In genomic region chr1:75554870-75555269, GRCh38 we compare ENCODE assay signal across 35 cellular contexts. TPM values are rescaled to one million over a fixed set of nuclear protein-coding genes. Genes with fewer than 3 reads are reported as not detected.
"Had no signal": no experiment of that assay in that cellular context is flagged by ENCODE, and none has a peak within 500 bp of the region (broad histone marks: within the 10 kb centered on the region; RNA-seq: fewer than 3 reads in every experiment).

No MANE protein-coding gene starts in this region.

- FAIRE-seq: astrocyte, bronchial epithelial cell had no signal

- H3K27ac ChIP-seq: adrenal gland, ascending aorta, body of pancreas, brain microvascular endothelial cell, breast epithelium, cardiac muscle cell had no signal

- H3K36me3 ChIP-seq: adrenal gland, ascending aorta, brain microvascular endothelial cell, breast epithelium, cardiac muscle cell had no signal

- DNase-seq: activated effector memory CD4-positive, alpha-beta T cell treated with anti-CD3 and anti-CD28 coated beads, Interleukin-2, amount 50 U/mL, for 16 hours; activated effector memory CD4-positive, alpha-beta T cell treated with Interleukin-2 at 50 U/mL for 16 hours; activated gamma-delta T cell; activated gamma-delta T cell treated with Interleukin-2 at 50 U/mL for 16 hours; activated naive CD4-positive, alpha-beta T cell; activated naive CD4-positive, alpha-beta T cell treated with anti-CD3 and anti-CD28 coated beads for 36 hours; activated naive CD4-positive, alpha-beta T cell treated with anti-CD3 and anti-CD28 coated beads, Interleukin-2, amount 10 ng/mL, durations not matched to agents 7 days and 5 days; activated naive CD4-positive, alpha-beta T cell treated with anti-CD3 and anti-CD28 coated beads, Interleukin-2, amount 50 U/mL, for 16 hours; activated naive CD4-positive, alpha-beta T cell treated with Interleukin-2 at 50 U/mL for 16 hours; activated naive CD8-positive, alpha-beta T cell treated with anti-CD3 and anti-CD28 coated beads for 36 hours; activated naive CD8-positive, alpha-beta T cell treated with anti-CD3 and anti-CD28 coated beads, Interleukin-2, amount 10 ng/mL, durations not matched to agents 7 days and 5 days; activated naive CD8-positive, alpha-beta T cell treated with anti-CD3 and anti-CD28 coated beads, Interleukin-2, amount 50 U/mL, for 24 hours; activated T-cell treated with anti-CD3 and anti-CD28 coated beads, Interleukin-2, amount 50 U/mL, for 1 hour; activated T-cell treated with anti-CD3 and anti-CD28 coated beads, Interleukin-2, amount 50 U/mL, for 24 hours; activated T-cell treated with anti-CD3 and anti-CD28 coated beads, Interleukin-2, amount 50 U/mL, for 4 hours; activated T-cell treated with anti-CD3 and anti-CD28 coated beads, Interleukin-2, amount 50 U/mL, for 48 hours; activated T-cell treated with anti-CD3 and anti-CD28 coated beads, Interleukin-2, amount 50 U/mL, for 72 hours; adrenal gland; amniotic stem cell; amygdala; anterior cingulate cortex; aorta; body of pancreas; brain microvascular endothelial cell; central memory CD4-positive, alpha-beta T cell; cerebellar nuclear complex had no signal

- ATAC-seq: activated naive CD4-positive, alpha-beta T cell treated with anti-CD3 and anti-CD28 coated beads, Interleukin-2, amount 50 U/mL, for 72 hours; activated naive CD8-positive, alpha-beta T cell treated with anti-CD3 and anti-CD28 coated beads, Interleukin-2, amount 50 U/mL, for 24 hours; activated T-cell treated with anti-CD3 and anti-CD28 coated beads, Interleukin-2, amount 50 U/mL, for 4 hours; activated T-cell treated with anti-CD3 and anti-CD28 coated beads, Interleukin-2, amount 50 U/mL, for 72 hours; activated T-helper 17 cell treated with anti-CD3 and anti-CD28 coated beads, Interleukin-2, amount 50 U/mL, for 72 hours; body of pancreas had no signal

- H3K4me1 ChIP-seq: adrenal gland, ascending aorta, body of pancreas, breast epithelium had no signal

- H3K9me3 ChIP-seq: adrenal gland, ascending aorta, body of pancreas had no signal

- H3K4me3 ChIP-seq: adrenal gland, ascending aorta, body of pancreas, breast epithelium, cardiac muscle cell had no signal

- H3K27me3 ChIP-seq: adrenal gland, ascending aorta, body of pancreas, brain microvascular endothelial cell, breast epithelium, cardiac muscle cell had no signal

RNA-seq across cellular contexts. Expression of gene SLC44A5, which starts 56.0 kb away (rescaled TPM):
- total RNA-seq: activated T-helper 1 cell treated with anti-CD3 and anti-CD28 coated beads, Interleukin-12 subunit alpha, Interleukin-12 subunit beta, Interleukin-2, Interleukin-4 antibody, amounts not matched to agents 30 ng/mL and 10 ng/mL and 1 ng/mL, durations not matched to agents 14 hours and 24 hours and 36 hours; activated T-helper 2 cell treated with anti-CD3 and anti-CD28 coated beads, Interferon-gamma antibody, Interleukin-2, Interleukin-4, amounts not matched to agents 10 μg/mL and 5 μg/mL and 100 μg/mL, durations not matched to agents 14 hours and 24 hours and 36 hours; ascending aorta had no signal
